In genomic region chr17:2398655-2399571, GRCh38 we compare ENCODE assay signal across 8 cellular contexts. TPM values are rescaled to one million over a fixed set of nuclear protein-coding genes. Genes with fewer than 3 reads are reported as not detected.
A peak's percentile ranks its signal among the peaks of the same experiment; 100 is the strongest.
DNase-seq lines count a peak whose midpoint lies in the region; ATAC-seq, FAIRE-seq and TF ChIP-seq lines count a peak whose summit lies in the region.

No MANE protein-coding gene starts in this region.

- H3K4me3 Mint-ChIP-seq in activated naive CD4-positive, alpha-beta T cell treated with anti-CD3 and anti-CD28 coated beads for 36 hours = peak overlapping the region; percentile 98

- peaks cover 0 to 2% of the 10 kb centered on the region in 2 donors for H3K4me1 ChIP-seq in aorta (ENCODE audit: control insufficient read depth in 1 of 2, insufficient read depth in 2 of 2, low read length in 2 of 2)

- ATAC-seq in aorta (ENCODE audit: low FRiP score) (no peak), GM18867 (IDR thresholded peaks at IDR 0.05; ENCODE audit: unreplicated experiment) (no peak)

- H3K27me3 Mint-ChIP-seq in activated naive CD4-positive, alpha-beta T cell treated with anti-CD3 and anti-CD28 coated beads for 36 hours (ENCODE audit: low read depth) = no peaks in the 10 kb centered on the region

- CTCF ChIA-PET in activated naive CD4-positive, alpha-beta T cell treated with anti-CD3 and anti-CD28 coated beads for 36 hours (lab: Charles Lee) = interaction anchor here (0.7 to 1.2 kb wide), 4 partner anchors 8 to 63 kb away, joined by 3 to 5 read pairs (median 3); partner anchors contain the start of gene TSR1

- H3K9me3 Mint-ChIP-seq in activated naive CD4-positive, alpha-beta T cell treated with anti-CD3 and anti-CD28 coated beads for 36 hours = no peaks in the 10 kb centered on the region

- H3K4me1 Mint-ChIP-seq in activated naive CD4-positive, alpha-beta T cell treated with anti-CD3 and anti-CD28 coated beads for 36 hours (ENCODE audit: low read depth) = peaks cover 48% of the 10 kb centered on the region

- H3K9me3 ChIP-seq in aorta (ENCODE audit: control insufficient read depth, low read length) = no peaks in the 10 kb centered on the region

- no peaks in the 10 kb centered on the region for H3K36me3 Mint-ChIP-seq in activated naive CD4-positive, alpha-beta T cell treated with anti-CD3 and anti-CD28 coated beads for 36 hours (ENCODE audit: low read depth)

- peak; percentile 29 for DNase-seq in AG09309 (ENCODE audit: low read depth)
- peak; percentile 40 to 60 for DNase-seq in HL-60 (ENCODE audit: low read depth in 1 of 2, low spot score in 1 of 2)
- DNase-seq in SHP77 treated with DMSO at 0.1 percent for 48 hours (lab: John Stamatoyannopoulos, UW) = peak; percentile 44
- DNase-seq in activated naive CD4-positive, alpha-beta T cell treated with anti-CD3 and anti-CD28 coated beads for 36 hours = peak; percentile 75
- DNase-seq in frontal cortex (ENCODE audit: low spot score in 2 of 2) = peak; percentile 62 to 64
- DNase-seq in nucleus accumbens (lab: John Stamatoyannopoulos, UW) = peak in 36 of 56 donors; percentile 23 to 73 (median 56)
- peak; percentile 74 to 87 for DNase-seq in aorta

- H3K4me3 ChIP-seq in AG09309 (ENCODE audit: control insufficient read depth, low read depth, low read length) (peak overlapping the region; percentile 96), HL-60 (replicated peaks; ENCODE audit: insufficient read depth, low read length) (peak overlapping the region; percentile 54), aorta (ENCODE audit: low read length in 2 of 2) (peak overlapping the region; percentile 42 to 44)

- peak overlapping the region; percentile 96 for H3K27ac Mint-ChIP-seq in activated naive CD4-positive, alpha-beta T cell treated with anti-CD3 and anti-CD28 coated beads for 36 hours

- WGBS in aorta, 2 donors = 14 to 18% methylated on average over 40 to 55 of the region's 55 CpGs

- no peak for FAIRE-seq in frontal cortex (lab: Jason Lieb, UNC)

- H3K27me3 ChIP-seq in HL-60 (ENCODE audit: insufficient read depth, poor library complexity, severe bottlenecking) (no peaks in the 10 kb centered on the region), aorta (ENCODE audit: control insufficient read depth in 1 of 2, insufficient read depth in 2 of 2, low read length in 1 of 2) (no peaks in the 10 kb centered on the region)

- intact Hi-C loops in activated naive CD4-positive, alpha-beta T cell treated with anti-CD3 and anti-CD28 coated beads for 36 hours (cut with micrococcal nuclease) = loop anchor here (10.0 kb wide), 1 partner anchor 1746 kb away; the partner anchor contains the start of genes CYB5D2 and ZZEF1
- intact Hi-C loops in aorta (cut with DNase I) = no loop called here

- H3K36me3 ChIP-seq in aorta (ENCODE audit: control insufficient read depth in 1 of 2, insufficient read depth in 2 of 2, low read length in 1 of 2) = no peaks in the 10 kb centered on the region

- no peak for TF ChIP-seq CTCF in AG09309 (IDR thresholded peaks at IDR 0.05; ENCODE audit: control insufficient read depth, insufficient read depth, low read depth, low read length, missing control alignments)
- TF ChIP-seq CTCF in HL-60 (IDR thresholded peaks at IDR 0.05; ENCODE audit: insufficient read depth, low read length) = no peak

- H3K27ac ChIP-seq in HL-60 (replicated peaks) (peak overlapping the region; percentile 93), aorta (ENCODE audit: low read depth in 1 of 2, low read length in 2 of 2) (peak overlapping the region; percentile 69 to 97)

RNA-seq across cellular contexts. Expression of gene MNT, which starts 1.9 kb away (rescaled TPM):
- 10 to 100 TPM; 13.1 to 17.0 TPM for total RNA-seq in activated naive CD4-positive, alpha-beta T cell treated with anti-CD3 and anti-CD28 coated beads for 36 hours
- total RNA-seq in frontal cortex = 7.7 TPM
- 10 to 100 TPM; 28.3 to 35.7 TPM for total RNA-seq in aorta
- polyA plus RNA-seq in aorta = 1 to 10 TPM; 8.3 to 9.0 TPM

Comparison
In these comparisons a context has a peak if more than half of its experiments do, and no peak if none do; other contexts are left out.
1. DNase-seq: peak in every context shown above with its lines; median percentile 80 in aorta; 75 in activated naive CD4-positive, alpha-beta T cell treated with anti-CD3 and anti-CD28 coated beads for 36 hours; 63 in frontal cortex; 56 in nucleus accumbens; 50 in HL-60; 44 in SHP77 treated with DMSO at 0.1 percent for 48 hours; 29 in AG09309.
2. H3K4me3 ChIP-seq: peak in every context shown above with its lines; median percentile 96 in AG09309; 54 in HL-60; 43 in aorta.